In genomic region chr12:114751712-114752111, GRCh38 we compare ENCODE assay signal across 1 cellular context.
TF ChIP-seq lines count a peak whose summit lies in the region.

No MANE protein-coding gene starts in this region.

TF ChIP-seq in H1, 55 proteins besides CTCF, POLR2A, EP300 and RAD21 (continued from another document):
- no peak for TF ChIP-seq CHD7 (IDR thresholded peaks at IDR 0.05; ENCODE audit: insufficient replicate concordance, low read length)
- TF ChIP-seq POLR2AphosphoS5 (IDR thresholded peaks at IDR 0.05; ENCODE audit: low read depth, low read length) = no peak
- TF ChIP-seq CEBPB (IDR thresholded peaks at IDR 0.05; ENCODE audit: low read depth, low read length) = no peak
